8 cellular contexts compared by ENCODE assay signal in genomic region chr6:163414367-163415175, GRCh38. TPM values are rescaled to one million over a fixed set of nuclear protein-coding genes. Genes with fewer than 3 reads are reported as not detected.
DNase-seq lines count a peak whose midpoint lies in the region; ATAC-seq and TF ChIP-seq lines count a peak whose summit lies in the region.

QKI (plus strand) TSS chr6:163414718; CDS start chr6:163415194, 476 bp downstream.

- H3K4me2 ChIP-seq in SK-N-SH: peak within 1 kb of the TSS; percentile 88

- TF ChIP-seq POLR2A in ovary (IDR thresholded peaks at IDR 0.05): peak; percentile 66

- no peaks in the 10 kb centered on the region for H3K36me3 ChIP-seq in CD8-positive, alpha-beta T cell (ENCODE audit: insufficient read depth, low read length)
- H3K36me3 ChIP-seq in SK-N-SH (replicated peaks in 1 of 2; ENCODE audit: control insufficient read depth in 1 of 2, insufficient read depth in 2 of 2, low read length in 1 of 2) (no peaks in the 10 kb centered on the region), ovary (no peaks in the 10 kb centered on the region), thoracic aorta (no peaks in the 10 kb centered on the region)

- H3K4me1 Mint-ChIP-seq in CD8-positive, alpha-beta T cell (ENCODE audit: low read depth): peaks cover 36% of the 10 kb centered on the region
- H3K4me1 Mint-ChIP-seq in glutamatergic neuron (ENCODE audit: low read depth, unreplicated experiment): peaks cover 18% of the 10 kb centered on the region

- intact Hi-C loops in CD8-positive, alpha-beta T cell (cut with DNase I, micrococcal nuclease): loop anchor here (1.0 to 2.0 kb wide), 2 partner anchors 687 to 688 kb away; partner anchors contain the start of genes PACRG (in 2 of the 2) and PRKN (in 2 of the 2)
- intact Hi-C loops in ovary (cut with DNase I): no loop called here

- H3K27ac ChIP-seq in CD8-positive, alpha-beta T cell (ENCODE audit: low read depth, low read length): peak within 1 kb of the TSS; percentile 94
- H3K27ac ChIP-seq in HL-60 (replicated peaks) (peak within 1 kb of the TSS; percentile 92), SK-N-SH (ENCODE audit: low read depth in 2 of 2, low read length in 1 of 2) (peak within 1 kb of the TSS; percentile 89 to 95), ovary (peak within 1 kb of the TSS; percentile 99 to 100), thoracic aorta (peak within 1 kb of the TSS; percentile 98)

- H3K4me1 ChIP-seq in CD8-positive, alpha-beta T cell (ENCODE audit: insufficient read depth, low read length): peaks cover 26% of the 10 kb centered on the region
- H3K4me1 ChIP-seq in SK-N-SH (ENCODE audit: control insufficient read depth in 1 of 2, insufficient read depth in 2 of 2, low read depth in 1 of 2, low read length in 1 of 2) (peaks cover 9 to 12% of the 10 kb centered on the region in 2 experiments; a peak in 2 of 4 replicates), ovary (ENCODE audit: insufficient read depth) (no peaks in the 10 kb centered on the region), thoracic aorta (ENCODE audit: control insufficient read depth in 1 of 2, low read depth in 2 of 2) (peaks cover 4 to 29% of the 10 kb centered on the region in 2 donors)

- no peak for TF ChIP-seq CTCF in CD8-positive, alpha-beta T cell (IDR thresholded peaks at IDR 0.05)
- TF ChIP-seq CTCF in HL-60 (IDR thresholded peaks at IDR 0.05; ENCODE audit: insufficient read depth, low read length) (no peak), SK-N-SH (IDR thresholded peaks at IDR 0.05) (no peak), glutamatergic neuron (IDR thresholded peaks at IDR 0.05; ENCODE audit: partially characterized antibody, unreplicated experiment) (no peak), ovary (IDR thresholded peaks at IDR 0.05) (no peak), thoracic aorta (IDR thresholded peaks at IDR 0.05) (no peak)

- TF ChIP-seq EP300 in SK-N-SH (IDR thresholded peaks at IDR 0.05; ENCODE audit: borderline replicate concordance in 1 of 2, low read depth in 1 of 2, low read length in 1 of 2) (peak in 1 of 2 experiments; percentile 50; a peak in 1 of 4 replicates), ovary (IDR thresholded peaks at IDR 0.05) (no peak)

- no peaks in the 10 kb centered on the region for H3K27me3 ChIP-seq in CD8-positive, alpha-beta T cell (ENCODE audit: insufficient read depth, low read length)
- H3K27me3 ChIP-seq in HL-60 (ENCODE audit: insufficient read depth, poor library complexity, severe bottlenecking) (no peaks in the 10 kb centered on the region), SK-N-SH (ENCODE audit: insufficient read depth) (no peaks in the 10 kb centered on the region), ovary (no peaks in the 10 kb centered on the region), thoracic aorta (replicated peaks; ENCODE audit: insufficient read depth) (no peaks in the 10 kb centered on the region)

- no peaks in the 10 kb centered on the region for H3K9me2 ChIP-seq in SK-N-SH

- no peaks in the 10 kb centered on the region for H3K27me3 Mint-ChIP-seq in CD8-positive, alpha-beta T cell (ENCODE audit: low read depth)
- H3K27me3 Mint-ChIP-seq in glutamatergic neuron (ENCODE audit: unreplicated experiment): peaks cover 6% of the 10 kb centered on the region

- peaks cover 14% of the 10 kb centered on the region for H3F3A ChIP-seq in SK-N-SH (replicated peaks; ENCODE audit: insufficient read depth)

- no peak for TF ChIP-seq RAD21 in SK-N-SH (IDR thresholded peaks at IDR 0.05; ENCODE audit: low read length)

- peak within 1 kb of the TSS; percentile 79; the same call in 1 of the 2 replicates for H2AFZ ChIP-seq in SK-N-SH (ENCODE audit: low read depth)

- peak within 1 kb of the TSS; percentile 94 for H3K9ac ChIP-seq in SK-N-SH

- H3K9me3 ChIP-seq in CD8-positive, alpha-beta T cell (ENCODE audit: low read length): no peaks in the 10 kb centered on the region
- no peaks in the 10 kb centered on the region for H3K9me3 ChIP-seq in SK-N-SH
- H3K9me3 ChIP-seq in ovary: no peaks in the 10 kb centered on the region
- H3K9me3 ChIP-seq in thoracic aorta: no peaks in the 10 kb centered on the region

- CTCF ChIA-PET in CD8-positive, alpha-beta T cell (lab: Charles Lee): interaction anchor here (3.2 kb wide), 1 partner anchor 140 kb away, joined by 10 read pairs; no protein-coding TSS in a partner anchor
- CTCF ChIA-PET in SK-N-SH (lab: Yijun Ruan, JAX): interaction anchor here (2.6 to 3.4 kb wide), 2 partner anchors 543 to 1513 kb away, joined by 9 to 13 read pairs; no protein-coding TSS in a partner anchor

- peaks cover 8% of the 10 kb centered on the region for H3K36me3 Mint-ChIP-seq in CD8-positive, alpha-beta T cell
- H3K36me3 Mint-ChIP-seq in glutamatergic neuron (ENCODE audit: unreplicated experiment): no peaks in the 10 kb centered on the region

- DNase-seq in CD8-positive, alpha-beta T cell: peak; percentile 64 to 87 (median 79)
- DNase-seq in HL-60 (ENCODE audit: low read depth in 1 of 2, low spot score in 1 of 2) (peak in 1 of 2 experiments; percentile 80), SK-N-SH (peak; percentile 89), glutamatergic neuron (peak; percentile 80), ovary (peak; percentile 84 to 89 (median 87)), thoracic aorta (ENCODE audit: low spot score) (peak; percentile 32)
- DNase-seq in activated naive CD4-positive, alpha-beta T cell treated with anti-CD3 and anti-CD28 coated beads, Interleukin-2, amount 50 U/mL, for 16 hours: peak; percentile 83

- H3K79me2 ChIP-seq in SK-N-SH (ENCODE audit: insufficient read depth): peaks cover 44% of the 10 kb centered on the region

- H3K4me3 ChIP-seq in CD8-positive, alpha-beta T cell (ENCODE audit: low read depth, low read length): peak within 1 kb of the TSS; percentile 80
- H3K4me3 ChIP-seq in HL-60 (replicated peaks; ENCODE audit: insufficient read depth, low read length) (peak within 1 kb of the TSS; percentile 76), SK-N-SH (ENCODE audit: low read depth in 2 of 2, low read length in 1 of 2) (peak within 1 kb of the TSS; percentile 87 to 89), ovary (peak within 1 kb of the TSS; percentile 69), thoracic aorta (peak within 1 kb of the TSS; percentile 80)

- H3K4me3 Mint-ChIP-seq in CD8-positive, alpha-beta T cell: peak within 1 kb of the TSS; percentile 89
- H3K4me3 Mint-ChIP-seq in glutamatergic neuron (ENCODE audit: unreplicated experiment): peak within 1 kb of the TSS; percentile 76

- peaks cover 26% of the 10 kb centered on the region for H4K20me1 ChIP-seq in SK-N-SH (ENCODE audit: insufficient read depth)

- no peaks in the 10 kb centered on the region for H3K9me3 Mint-ChIP-seq in CD8-positive, alpha-beta T cell
- peaks cover 13% of the 10 kb centered on the region for H3K9me3 Mint-ChIP-seq in glutamatergic neuron (ENCODE audit: unreplicated experiment)

- peak; percentile 51 for ATAC-seq in CD8-positive, alpha-beta T cell
- peak; percentile 40 for ATAC-seq in GM19455 (IDR thresholded peaks at IDR 0.05; ENCODE audit: unreplicated experiment)
- peak; percentile 47 for ATAC-seq in thoracic aorta (ENCODE audit: insufficient number of reproducible peaks, low FRiP score, low read depth)

- POLR2A ChIA-PET in CD8-positive, alpha-beta T cell (lab: Charles Lee): interaction anchor here (0.6 to 1.2 kb wide), 2 partner anchors 8 to 23 kb away, joined by 4 to 5 read pairs; no protein-coding TSS in a partner anchor
- POLR2A ChIA-PET in SK-N-SH (lab: Yijun Ruan, JAX): no interaction called here

- WGBS in SK-N-SH (ENCODE audit: low lambda C conversion rate): no CpG with 5 or more reads among the region's 141 CpGs
- WGBS in ovary, 3 donors: 0 to 1% (median 0%) methylated on average over 50 to 132 of the region's 141 CpGs

- H3K27ac Mint-ChIP-seq in CD8-positive, alpha-beta T cell: peak within 1 kb of the TSS; percentile 93
- H3K27ac Mint-ChIP-seq in glutamatergic neuron (ENCODE audit: unreplicated experiment): no peak within 1 kb of the TSS

TF ChIP-seq in SK-N-SH, 30 proteins besides CTCF, POLR2A, EP300 and RAD21:
- no peak for TF ChIP-seq EZH2phosphoT487 (IDR thresholded peaks at IDR 0.05; ENCODE audit: borderline replicate concordance, low read depth)
- peak; percentile 35 for TF ChIP-seq TAF1 (IDR thresholded peaks at IDR 0.05; ENCODE audit: borderline replicate concordance, low read depth, low read length)

RNA-seq across cellular contexts. Expression of gene QKI, which starts in this region (rescaled TPM):
- total RNA-seq in CD8-positive, alpha-beta T cell: 10 to 100 TPM; 67.4 to 70.9 TPM
- polyA plus RNA-seq in SK-N-SH (2012; rRNA removed) (51.1 and 67.2 TPM in 2 replicates), ovary (10 to 100 TPM; 44.6 to 93.4 TPM)
- polyA plus RNA-seq in SK-N-SH (2012; cell fraction: cytosol; rRNA removed): 51.1 and 60.4 TPM in 2 replicates
- polyA plus RNA-seq in SK-N-SH (2012; cell fraction: nucleus; rRNA removed): 38.2 and 48.8 TPM in 2 replicates
- total RNA-seq in glutamatergic neuron (ENCODE audit: unreplicated experiment) (50.5 TPM), ovary (100 to 1,000 TPM in 6 of 7 donors, 10 to 100 TPM in 1; 88.1 to 151 (median 123) TPM), thoracic aorta (100 to 1,000 TPM; 127 to 192 TPM)

Comparison
In these comparisons a context has a peak if more than half of its experiments do, and no peak if none do; other contexts are left out.
1. intact Hi-C loops: an anchor here in CD8-positive, alpha-beta T cell (1.0 to 2.0 kb wide); none called in ovary.